In the genomic region with DNA sequence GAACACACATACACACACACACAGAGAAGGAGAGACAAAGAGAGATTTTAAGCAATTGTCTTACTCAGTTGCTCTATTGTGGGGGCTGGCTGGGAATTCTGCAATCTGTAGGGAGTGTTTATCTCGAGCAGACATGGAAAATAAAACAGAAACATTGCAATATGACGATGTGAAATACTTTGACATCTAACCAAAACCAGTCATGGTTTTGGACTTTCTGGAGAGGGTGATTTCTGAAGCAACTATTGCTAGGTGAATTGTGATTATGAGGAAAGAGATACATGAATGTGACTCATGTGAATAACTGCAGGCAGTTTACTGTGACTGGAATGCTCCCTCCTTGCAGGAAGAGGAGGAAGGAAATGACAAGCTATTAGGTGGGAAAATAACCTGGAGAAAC, we compare ENCODE assay signal across 14 cellular contexts. TPM values are rescaled to one million over a fixed set of nuclear protein-coding genes. Genes with fewer than 3 reads are reported as not detected.
DNase-seq lines count a peak whose midpoint lies in the region; ATAC-seq, FAIRE-seq and TF ChIP-seq lines count a peak whose summit lies in the region.
"Had no signal": no experiment of that assay in that cellular context is flagged by ENCODE, and none has a peak within 500 bp of the region (broad histone marks: within the 10 kb centered on the region; RNA-seq: fewer than 3 reads in every experiment).

No MANE protein-coding gene starts in this region.

- peaks cover 16% of the 10 kb centered on the region for H3F3A ChIP-seq in SK-N-SH (replicated peaks; ENCODE audit: insufficient read depth)

- no peak overlapping the region for H3K27ac Mint-ChIP-seq in WTC11
- H3K27ac Mint-ChIP-seq: stimulated activated naive CD8-positive, alpha-beta T cell treated with anti-CD3 and anti-CD28 coated beads, Interleukin-15, amount 100 ng/mL, for 72 hours had no signal

- H3K4me3 ChIP-seq in SK-N-SH (ENCODE audit: low read depth in 2 of 2, low read length in 1 of 2): no peak overlapping the region
- H3K4me3 ChIP-seq in fibroblast of lung (replicated peaks in 1 of 4; ENCODE audit: control extremely low read depth in 1 of 4, insufficient read depth in 1 of 4, low read depth in 3 of 4, low read length in 4 of 4): no peak overlapping the region
- H3K4me3 ChIP-seq: adrenal gland had no signal

- WGBS in SK-N-SH (ENCODE audit: low lambda C conversion rate): 13% methylated on average over 2 of the region's 2 CpGs

- peak overlapping the region in 1 of 2 experiments; percentile 49; a peak in 2 of 4 replicates for H3K27ac ChIP-seq in SK-N-SH (ENCODE audit: low read depth in 2 of 2, low read length in 1 of 2)
- H3K27ac ChIP-seq in fibroblast of lung (ENCODE audit: insufficient read depth, low read length): peak overlapping the region; percentile 40
- H3K27ac ChIP-seq: adrenal gland, HL-60, VCaP had no signal

- H4K20me1 ChIP-seq in SK-N-SH (ENCODE audit: insufficient read depth): no peaks in the 10 kb centered on the region
- no peaks in the 10 kb centered on the region for H4K20me1 ChIP-seq in fibroblast of lung (ENCODE audit: control insufficient read depth, extremely low read depth, insufficient read depth, low read length)

- H3K36me3 ChIP-seq in SK-N-SH (replicated peaks in 1 of 2; ENCODE audit: control insufficient read depth in 1 of 2, insufficient read depth in 2 of 2, low read length in 1 of 2) (no peaks in the 10 kb centered on the region), fibroblast of lung (ENCODE audit: control insufficient read depth, insufficient read depth, low read length) (no peaks in the 10 kb centered on the region)
- H3K36me3 ChIP-seq: adrenal gland had no signal

- POLR2A ChIA-PET in SK-N-SH (lab: Yijun Ruan, JAX) (no interaction called here), WTC11 (lab: Charles Lee) (no interaction called here)

- no peak for TF ChIP-seq CTCF in SK-N-SH (IDR thresholded peaks at IDR 0.05)
- TF ChIP-seq CTCF in fibroblast of lung (conservative IDR thresholded peaks at IDR 0.05 in 1 of 2, IDR thresholded peaks at IDR 0.05 in 1 of 2; ENCODE audit: low read depth in 1 of 2, low read length in 2 of 2): no peak
- no peak for TF ChIP-seq CTCF in GM20000 (IDR thresholded peaks at IDR 0.05; ENCODE audit: extremely low read depth, missing control alignments)
- no peak for TF ChIP-seq CTCF in WTC11 (IDR thresholded peaks at IDR 0.05)

- H3K27me3 Mint-ChIP-seq in WTC11 (ENCODE audit: low read depth): no peaks in the 10 kb centered on the region
- H3K27me3 Mint-ChIP-seq: stimulated activated naive CD8-positive, alpha-beta T cell treated with anti-CD3 and anti-CD28 coated beads, Interleukin-15, amount 100 ng/mL, for 72 hours had no signal

- no peak overlapping the region for H3K9ac ChIP-seq in SK-N-SH
- no peak overlapping the region for H3K9ac ChIP-seq in fibroblast of lung (ENCODE audit: insufficient read depth, low read length)

- no peaks in the 10 kb centered on the region for H3K9me3 Mint-ChIP-seq in WTC11
- H3K9me3 Mint-ChIP-seq: stimulated activated naive CD8-positive, alpha-beta T cell treated with anti-CD3 and anti-CD28 coated beads, Interleukin-15, amount 100 ng/mL, for 72 hours had no signal

- peaks cover 15% of the 10 kb centered on the region for H3K4me1 Mint-ChIP-seq in WTC11

- no peaks in the 10 kb centered on the region for H3K27me3 ChIP-seq in SK-N-SH (ENCODE audit: insufficient read depth)
- no peaks in the 10 kb centered on the region for H3K27me3 ChIP-seq in fibroblast of lung (ENCODE audit: control insufficient read depth, insufficient read depth, low read length)
- H3K27me3 ChIP-seq: adrenal gland had no signal

- peak; percentile 94 for DNase-seq in ELR (ENCODE audit: low read depth)
- DNase-seq in SK-N-SH: no peak
- DNase-seq in fibroblast of lung (ENCODE audit: low read depth in 2 of 2): peak; percentile 73 to 88
- peak; percentile 96 for DNase-seq in renal cortical epithelial cell (ENCODE audit: low read depth)
- no peak for DNase-seq in GM20000 (ENCODE audit: low spot score)
- no peak for DNase-seq in WTC11 (ENCODE audit: low spot score)
- no peak for DNase-seq in GM19239 (ENCODE audit: insufficient read length, low spot score)
- DNase-seq: activated T-cell treated with anti-CD3 and anti-CD28 coated beads for 4 hours; adrenal gland; RPMI8226; stimulated activated naive CD8-positive, alpha-beta T cell treated with anti-CD3 and anti-CD28 coated beads, Interleukin-15, amount 100 ng/mL, for 72 hours had no signal

- TF ChIP-seq EP300 in SK-N-SH (IDR thresholded peaks at IDR 0.05; ENCODE audit: borderline replicate concordance in 1 of 2, low read depth in 1 of 2, low read length in 1 of 2): peak in 1 of 2 experiments; percentile 47; a peak in 1 of 4 replicates

- peaks cover 0 to 9% of the 10 kb centered on the region in 2 experiments; a peak in 1 of 4 replicates for H3K4me1 ChIP-seq in SK-N-SH (ENCODE audit: control insufficient read depth in 1 of 2, insufficient read depth in 2 of 2, low read depth in 1 of 2, low read length in 1 of 2)
- peaks cover 4% of the 10 kb centered on the region for H3K4me1 ChIP-seq in fibroblast of lung (ENCODE audit: control insufficient read depth, extremely low read depth, insufficient read depth, low read length)

- no peak for TF ChIP-seq RAD21 in SK-N-SH (IDR thresholded peaks at IDR 0.05; ENCODE audit: low read length)

- H3K9me3 ChIP-seq in SK-N-SH (no peaks in the 10 kb centered on the region), fibroblast of lung (ENCODE audit: control insufficient read depth, insufficient read depth, low read depth, low read length) (no peaks in the 10 kb centered on the region)
- H3K9me3 ChIP-seq: adrenal gland had no signal

- no peaks in the 10 kb centered on the region for H3K36me3 Mint-ChIP-seq in WTC11

- no peak overlapping the region; the same call in 1 of the 2 replicates for H3K4me2 ChIP-seq in SK-N-SH
- H3K4me2 ChIP-seq in fibroblast of lung (ENCODE audit: extremely low read depth, insufficient read depth, low read length): no peak overlapping the region

- CTCF ChIA-PET in SK-N-SH (lab: Yijun Ruan, JAX): no interaction called here
- CTCF ChIA-PET in WTC11 (lab: Charles Lee): interaction anchor here (0.9 kb wide), 1 partner anchor 14 kb away, joined by 3 read pairs; no protein-coding TSS in a partner anchor

- H3K79me2 ChIP-seq in SK-N-SH (ENCODE audit: insufficient read depth): no peaks in the 10 kb centered on the region
- H3K79me2 ChIP-seq in fibroblast of lung (ENCODE audit: control insufficient read depth, insufficient read depth, low read length): no peaks in the 10 kb centered on the region

- no peak for FAIRE-seq in GM19239 (lab: Jason Lieb, UNC)

- no peaks in the 10 kb centered on the region for H3K9me2 ChIP-seq in SK-N-SH

- ATAC-seq in activated CD4-positive, CD25-positive, alpha-beta regulatory T cell treated with anti-CD3 and anti-CD28 coated beads, Interleukin-2, amount 50 U/mL, for 24 hours: no peak
- no peak for ATAC-seq in WTC11
- ATAC-seq: stimulated activated naive CD8-positive, alpha-beta T cell treated with anti-CD3 and anti-CD28 coated beads, Interleukin-15, amount 100 ng/mL, for 72 hours had no signal

- H2AFZ ChIP-seq in SK-N-SH (ENCODE audit: low read depth) (no peak overlapping the region), fibroblast of lung (ENCODE audit: low read length) (no peak overlapping the region)

- H3K4me3 Mint-ChIP-seq in WTC11: no peak overlapping the region
- H3K4me3 Mint-ChIP-seq: stimulated activated naive CD8-positive, alpha-beta T cell treated with anti-CD3 and anti-CD28 coated beads, Interleukin-15, amount 100 ng/mL, for 72 hours had no signal

TF ChIP-seq in SK-N-SH, 30 proteins besides CTCF, POLR2A, EP300 and RAD21 (continues in another document):
- TF ChIP-seq SMC3 (IDR thresholded peaks at IDR 0.05; ENCODE audit: low read depth, low read length): no peak
- peak; percentile 43; the same call in 1 of the 2 replicates for TF ChIP-seq JUND (IDR thresholded peaks at IDR 0.05)
- no peak for TF ChIP-seq TAF1 (IDR thresholded peaks at IDR 0.05; ENCODE audit: borderline replicate concordance, low read depth, low read length)
- peak; percentile 44; the same call in 1 of the 2 replicates for TF ChIP-seq TEAD4 (IDR thresholded peaks at IDR 0.05; ENCODE audit: borderline replicate concordance, insufficient read depth)
- TF ChIP-seq TCF12 (IDR thresholded peaks at IDR 0.05): peak; percentile 56; the same call in 1 of the 2 replicates
- no peak for TF ChIP-seq GABPA (IDR thresholded peaks at IDR 0.05; ENCODE audit: low read depth)

TF ChIP-seq in WTC11, 78 proteins besides CTCF, POLR2A, EP300 and RAD21:
- TF ChIP-seq, protein P1, sequence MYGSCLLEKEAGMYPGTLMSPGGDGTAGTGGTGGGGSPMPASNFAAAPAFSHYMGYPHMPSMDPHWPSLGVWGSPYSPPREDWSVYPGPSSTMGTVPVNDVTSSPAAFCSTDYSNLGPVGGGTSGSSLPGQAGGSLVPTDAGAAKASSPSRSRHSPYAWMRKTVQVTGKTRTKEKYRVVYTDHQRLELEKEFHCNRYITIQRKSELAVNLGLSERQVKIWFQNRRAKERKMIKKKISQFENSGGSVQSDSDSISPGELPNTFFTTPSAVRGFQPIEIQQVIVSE (CRISPR knock-in tag; IDR thresholded peaks at IDR 0.05; ENCODE audit: borderline replicate concordance): no peak
- TF ChIP-seq, protein P2, sequence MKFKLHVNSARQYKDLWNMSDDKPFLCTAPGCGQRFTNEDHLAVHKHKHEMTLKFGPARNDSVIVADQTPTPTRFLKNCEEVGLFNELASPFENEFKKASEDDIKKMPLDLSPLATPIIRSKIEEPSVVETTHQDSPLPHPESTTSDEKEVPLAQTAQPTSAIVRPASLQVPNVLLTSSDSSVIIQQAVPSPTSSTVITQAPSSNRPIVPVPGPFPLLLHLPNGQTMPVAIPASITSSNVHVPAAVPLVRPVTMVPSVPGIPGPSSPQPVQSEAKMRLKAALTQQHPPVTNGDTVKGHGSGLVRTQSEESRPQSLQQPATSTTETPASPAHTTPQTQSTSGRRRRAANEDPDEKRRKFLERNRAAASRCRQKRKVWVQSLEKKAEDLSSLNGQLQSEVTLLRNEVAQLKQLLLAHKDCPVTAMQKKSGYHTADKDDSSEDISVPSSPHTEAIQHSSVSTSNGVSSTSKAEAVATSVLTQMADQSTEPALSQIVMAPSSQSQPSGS (CRISPR knock-in tag; IDR thresholded peaks at IDR 0.05; ENCODE audit: borderline replicate concordance, low read depth): no peak
- no peak for TF ChIP-seq CBFB (CRISPR knock-in tag; IDR thresholded peaks at IDR 0.05; ENCODE audit: low read depth)
- no peak for TF ChIP-seq FOXP1 (CRISPR knock-in tag; IDR thresholded peaks at IDR 0.05; ENCODE audit: borderline replicate concordance)
- TF ChIP-seq KAT7 (CRISPR knock-in tag; IDR thresholded peaks at IDR 0.05; ENCODE audit: borderline replicate concordance): no peak
- TF ChIP-seq ZNF423 (CRISPR knock-in tag; IDR thresholded peaks at IDR 0.05): no peak

RNA-seq across cellular contexts. Expression of a gene that starts 12.3 kb away (rescaled TPM):
- polyA plus RNA-seq in SK-N-SH (2012; rRNA removed) (18.0 and 23.3 TPM in 2 replicates), fibroblast of lung (14.3 and 33.8 TPM in 2 replicates)
- 18.0 and 21.5 TPM in 2 replicates for polyA plus RNA-seq in SK-N-SH (2012; cell fraction: cytosol; rRNA removed)
- 36.7 and 73.8 TPM in 2 replicates for polyA plus RNA-seq in SK-N-SH (2012; cell fraction: nucleus; rRNA removed)
- total RNA-seq in fibroblast of lung (43.4 and 47.9 TPM in 2 replicates), renal cortical epithelial cell (109 and 145 TPM in 2 replicates), WTC11 (2021) (23.5 to 40.3 TPM (median 24.9 TPM) in 3 replicates)
- polyA plus RNA-seq in fibroblast of lung (2012): 12.3 and 30.8 TPM in 2 replicates
- 6.7 and 37.4 TPM in 2 replicates for polyA minus RNA-seq in fibroblast of lung (ENCODE audit: low replicate concordance)

Comparison
In these comparisons a context has a peak if more than half of its experiments do, and no peak if none do; other contexts are left out.
1. DNase-seq: peak in ELR (single experiment), fibroblast of lung (2 of 2) and renal cortical epithelial cell (single experiment); none in SK-N-SH (single experiment), GM20000 (single experiment), WTC11 (single experiment) and GM19239 (single experiment).